8 cellular contexts compared by ENCODE assay signal in genomic region chr3:115659253-115659652, GRCh38.
DNase-seq lines count a peak whose midpoint lies in the region; ATAC-seq and TF ChIP-seq lines count a peak whose summit lies in the region.

No MANE protein-coding gene starts in this region.

- no peaks in the 10 kb centered on the region for H3K36me3 Mint-ChIP-seq in activated naive CD4-positive, alpha-beta T cell treated with anti-CD3 and anti-CD28 coated beads, Interleukin-2, amount 10 ng/mL, durations not matched to agents 7 days and 5 days
- no peaks in the 10 kb centered on the region for H3K36me3 Mint-ChIP-seq in nephron progenitor cell (ENCODE audit: low read depth)

- in situ Hi-C loops in brain microvascular endothelial cell (cut with HindIII; ENCODE audit: low pct_ligation_motif_present, low sequenced_read_pairs) = loop anchor here (25.0 kb wide), 1 partner anchor 447 kb away; no protein-coding TSS in a partner anchor

- peaks cover 11% of the 10 kb centered on the region for H3K27me3 Mint-ChIP-seq in activated naive CD4-positive, alpha-beta T cell treated with anti-CD3 and anti-CD28 coated beads, Interleukin-2, amount 10 ng/mL, durations not matched to agents 7 days and 5 days
- no peaks in the 10 kb centered on the region for H3K27me3 Mint-ChIP-seq in nephron progenitor cell (ENCODE audit: low read depth, poor library complexity)

- H3K27me3 ChIP-seq in brain microvascular endothelial cell (replicated peaks) = no peaks in the 10 kb centered on the region

- peak; percentile 21 for ATAC-seq in HG03108 (IDR thresholded peaks at IDR 0.05; ENCODE audit: unreplicated experiment)

- peaks cover 28% of the 10 kb centered on the region for H3K4me1 Mint-ChIP-seq in activated naive CD4-positive, alpha-beta T cell treated with anti-CD3 and anti-CD28 coated beads, Interleukin-2, amount 10 ng/mL, durations not matched to agents 7 days and 5 days
- H3K4me1 Mint-ChIP-seq in nephron progenitor cell = peaks cover 51% of the 10 kb centered on the region

- DNase-seq in activated naive CD4-positive, alpha-beta T cell treated with anti-CD3 and anti-CD28 coated beads, Interleukin-2, amount 10 ng/mL, durations not matched to agents 7 days and 5 days = no peak
- no peak for DNase-seq in activated naive CD4-positive, alpha-beta T cell (lab: John Stamatoyannopoulos, UW)
- DNase-seq in brain microvascular endothelial cell (no peak), nephron progenitor cell (no peak), middle frontal gyrus (ENCODE audit: extremely low spot score, low spot score) (no peak), D341Med (ENCODE audit: low spot score) (no peak), NCI-H1105 treated with DMSO at 0.1 percent for 48 hours (lab: John Stamatoyannopoulos, UW) (no peak)

- CTCF ChIA-PET in activated naive CD4-positive, alpha-beta T cell treated with anti-CD3 and anti-CD28 coated beads, Interleukin-2, amount 10 ng/mL, durations not matched to agents 7 days and 5 days (lab: Charles Lee) = interaction anchor here (1.0 to 1.1 kb wide), 2 partner anchors 13 to 125 kb away, joined by 3 to 4 read pairs; no protein-coding TSS in a partner anchor

- H3K4me3 Mint-ChIP-seq in activated naive CD4-positive, alpha-beta T cell treated with anti-CD3 and anti-CD28 coated beads, Interleukin-2, amount 10 ng/mL, durations not matched to agents 7 days and 5 days = peak overlapping the region; percentile 93
- H3K4me3 Mint-ChIP-seq in nephron progenitor cell = peak overlapping the region; percentile 94

- peak overlapping the region; percentile 82 for H3K27ac ChIP-seq in brain microvascular endothelial cell

- H3K9me3 Mint-ChIP-seq in activated naive CD4-positive, alpha-beta T cell treated with anti-CD3 and anti-CD28 coated beads, Interleukin-2, amount 10 ng/mL, durations not matched to agents 7 days and 5 days = no peaks in the 10 kb centered on the region
- no peaks in the 10 kb centered on the region for H3K9me3 Mint-ChIP-seq in nephron progenitor cell

- TF ChIP-seq CTCF in brain microvascular endothelial cell (IDR thresholded peaks at IDR 0.05; ENCODE audit: low read depth, low read length, missing control alignments) = no peak
- TF ChIP-seq CTCF in nephron progenitor cell (IDR thresholded peaks at IDR 0.05) = no peak

- peak overlapping the region; percentile 61 for H3K4me3 ChIP-seq in brain microvascular endothelial cell (ENCODE audit: low read depth, low read length)

- no peaks in the 10 kb centered on the region for H3K36me3 ChIP-seq in brain microvascular endothelial cell (replicated peaks)

- H3K27ac Mint-ChIP-seq in activated naive CD4-positive, alpha-beta T cell treated with anti-CD3 and anti-CD28 coated beads, Interleukin-2, amount 10 ng/mL, durations not matched to agents 7 days and 5 days = peak overlapping the region; percentile 70
- H3K27ac Mint-ChIP-seq in nephron progenitor cell = peak overlapping the region; percentile 100
